Comparison of ENCODE assay signal across 12 cellular contexts in the genomic region with DNA sequence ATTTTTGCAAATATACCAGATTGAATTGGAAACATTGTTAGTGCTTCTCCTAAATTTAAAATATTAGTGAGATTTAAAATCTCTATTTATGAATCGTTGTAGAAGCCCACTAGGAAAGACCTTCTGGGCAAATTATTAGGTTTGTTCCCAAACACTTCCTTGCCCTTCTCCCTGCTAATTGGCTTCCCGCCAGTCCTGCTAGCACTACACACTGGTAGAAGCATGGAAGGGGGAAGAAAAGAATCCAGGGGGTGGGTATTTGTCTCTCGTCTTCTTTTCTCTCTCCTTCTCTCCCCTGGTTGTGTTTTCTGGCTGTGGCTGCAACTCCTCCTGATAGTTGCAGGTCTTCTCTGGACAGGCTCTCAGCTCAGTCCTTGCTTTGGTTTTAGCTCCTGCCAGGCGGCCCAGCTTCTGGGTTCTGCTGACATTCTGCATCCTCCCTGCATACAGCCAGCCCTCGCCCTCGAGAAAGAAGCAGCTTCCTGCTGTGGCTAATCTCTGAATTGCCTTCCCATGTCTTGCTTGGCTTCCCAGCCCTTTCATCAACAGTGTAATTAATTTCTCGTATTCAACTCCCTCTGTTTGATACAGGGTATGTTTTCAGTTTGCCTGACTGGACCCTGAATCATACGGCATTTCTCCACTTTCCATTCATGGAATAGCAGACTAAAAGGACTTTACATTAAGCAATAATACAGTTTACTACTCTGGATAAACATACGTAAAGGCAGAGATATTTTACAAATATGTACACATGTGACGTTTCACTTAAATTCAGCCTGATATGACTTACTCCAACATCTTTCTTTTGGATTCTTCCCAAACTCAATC.
DNase-seq lines count a peak whose midpoint lies in the region; ATAC-seq lines count a peak whose summit lies in the region.
"Had no signal": no experiment of that assay in that cellular context is flagged by ENCODE, and none has a peak within 500 bp of the region (broad histone marks: within the 10 kb centered on the region; RNA-seq: fewer than 3 reads in every experiment).

No MANE protein-coding gene starts in this region.

- H3K36me3 ChIP-seq in neuron (ENCODE audit: insufficient read depth, low read length), result no peaks in the 10 kb centered on the region
- H3K36me3 ChIP-seq: upper lobe of right lung had no signal

- no peaks in the 10 kb centered on the region for H3K4me1 Mint-ChIP-seq in effector memory CD8-positive, alpha-beta T cell (ENCODE audit: low read depth in 2 of 2)

- no peak overlapping the region for H3K27ac Mint-ChIP-seq in effector memory CD8-positive, alpha-beta T cell
- H3K27ac Mint-ChIP-seq: activated T-helper 1 cell treated with anti-CD3 and anti-CD28 coated beads, Interleukin-12 subunit alpha, Interleukin-12 subunit beta, Interleukin-2, Interleukin-4 antibody, amounts not matched to agents 30 ng/mL and 10 ng/mL and 1 ng/mL, durations not matched to agents 14 hours and 24 hours and 36 hours had no signal

- H3K27me3 Mint-ChIP-seq in effector memory CD8-positive, alpha-beta T cell, result peaks cover 5 to 10% of the 10 kb centered on the region in 2 donors

- H3K4me3 Mint-ChIP-seq in effector memory CD8-positive, alpha-beta T cell, result no peak overlapping the region
- H3K4me3 Mint-ChIP-seq: activated T-helper 1 cell treated with anti-CD3 and anti-CD28 coated beads, Interleukin-12 subunit alpha, Interleukin-12 subunit beta, Interleukin-2, Interleukin-4 antibody, amounts not matched to agents 30 ng/mL and 10 ng/mL and 1 ng/mL, durations not matched to agents 14 hours and 24 hours and 36 hours had no signal

- no peaks in the 10 kb centered on the region for H3K27me3 ChIP-seq in neuron (ENCODE audit: insufficient read depth, low read length)
- H3K27me3 ChIP-seq: upper lobe of right lung had no signal

- no peaks in the 10 kb centered on the region for H3K36me3 Mint-ChIP-seq in effector memory CD8-positive, alpha-beta T cell (ENCODE audit: insufficient read depth)

- H3K9me3 ChIP-seq in neuron (ENCODE audit: low read length), result no peaks in the 10 kb centered on the region
- H3K9me3 ChIP-seq: upper lobe of right lung had no signal

- peak overlapping the region; percentile 8 for H2AFZ ChIP-seq in neuron (ENCODE audit: low read depth, low read length)

- DNase-seq in EL, result peak; percentile 77
- peak; percentile 56 for DNase-seq in NCI-H146 (lab: John Stamatoyannopoulos, UW)
- peak; percentile 65 for DNase-seq in ecto neural progenitor cell (ENCODE audit: low spot score)
- DNase-seq in cerebellar nuclear complex (lab: John Stamatoyannopoulos, UW), result no peak
- no peak for DNase-seq in effector memory CD8-positive, alpha-beta T cell
- DNase-seq in NCI-H187 (lab: John Stamatoyannopoulos, UW), result no peak
- DNase-seq: NCI-H1436 treated with DMSO at 0.1 percent for 48 hours, upper lobe of right lung had no signal

- no peaks in the 10 kb centered on the region for H3K4me1 ChIP-seq in neuron (ENCODE audit: insufficient read depth, low read length)
- H3K4me1 ChIP-seq: upper lobe of right lung had no signal

- ATAC-seq in effector memory CD8-positive, alpha-beta T cell (replicated peaks), result no peak
- no peak for ATAC-seq in GM18519 (IDR thresholded peaks at IDR 0.05; ENCODE audit: low FRiP score, unreplicated experiment)
- ATAC-seq: upper lobe of right lung had no signal

- H3K9me3 Mint-ChIP-seq in effector memory CD8-positive, alpha-beta T cell, result no peaks in the 10 kb centered on the region
- H3K9me3 Mint-ChIP-seq: activated T-helper 1 cell treated with anti-CD3 and anti-CD28 coated beads, Interleukin-12 subunit alpha, Interleukin-12 subunit beta, Interleukin-2, Interleukin-4 antibody, amounts not matched to agents 30 ng/mL and 10 ng/mL and 1 ng/mL, durations not matched to agents 14 hours and 24 hours and 36 hours had no signal

- H3K4me3 ChIP-seq in neuron (ENCODE audit: low read length), result no peak overlapping the region
- H3K4me3 ChIP-seq: lung, upper lobe of right lung had no signal

Comparison
In these comparisons a context has a peak if more than half of its experiments do, and no peak if none do; other contexts are left out.
1. DNase-seq: peak in EL (single experiment), NCI-H146 (single experiment) and ecto neural progenitor cell (single experiment); none in cerebellar nuclear complex (0 of 2), effector memory CD8-positive, alpha-beta T cell (0 of 3) and NCI-H187 (0 of 2).